In genomic region chr7:151194188-151194587, GRCh38 we compare ENCODE assay signal across 31 cellular contexts. TPM values are rescaled to one million over a fixed set of nuclear protein-coding genes. Genes with fewer than 3 reads are reported as not detected.
DNase-seq lines count a peak whose midpoint lies in the region; ATAC-seq, FAIRE-seq and TF ChIP-seq lines count a peak whose summit lies in the region.
"Had no signal": no experiment of that assay in that cellular context is flagged by ENCODE, and none has a peak within 500 bp of the region (broad histone marks: within the 10 kb centered on the region; RNA-seq: fewer than 3 reads in every experiment).

No MANE protein-coding gene starts in this region.

- H3K27me3 ChIP-seq in CD4-positive, alpha-beta T cell (ENCODE audit: control insufficient read depth, insufficient read depth, low read length), result no peaks in the 10 kb centered on the region
- peaks cover 3% of the 10 kb centered on the region; the same call in 1 of the 2 replicates for H3K27me3 ChIP-seq in H7 (ENCODE audit: control insufficient read depth, insufficient read depth, low read length)
- H3K27me3 ChIP-seq in astrocyte (ENCODE audit: insufficient read depth, low read length), result peaks cover 31% of the 10 kb centered on the region
- no peaks in the 10 kb centered on the region for H3K27me3 ChIP-seq in naive thymus-derived CD4-positive, alpha-beta T cell (ENCODE audit: control insufficient read depth in 2 of 2, insufficient read depth in 2 of 2, low read length in 2 of 2)
- H3K27me3 ChIP-seq in left ventricle myocardium inferior (ENCODE audit: low read depth), result peaks cover 26% of the 10 kb centered on the region

- H3K9me3 Mint-ChIP-seq in CD4-positive, alpha-beta T cell, result no peaks in the 10 kb centered on the region
- H3K9me3 Mint-ChIP-seq in astrocyte (ENCODE audit: unreplicated experiment), result peaks cover 3% of the 10 kb centered on the region
- H3K9me3 Mint-ChIP-seq in naive thymus-derived CD4-positive, alpha-beta T cell, result no peaks in the 10 kb centered on the region
- H3K9me3 Mint-ChIP-seq: CD8-positive, alpha-beta memory T cell had no signal

- CTCF ChIA-PET in CD4-positive, alpha-beta T cell (lab: Charles Lee), result no interaction called here
- CTCF ChIA-PET in naive thymus-derived CD4-positive, alpha-beta T cell (lab: Charles Lee), result no interaction called here

- H3K9me3 ChIP-seq in CD4-positive, alpha-beta T cell (ENCODE audit: control insufficient read depth, low read length), result no peaks in the 10 kb centered on the region
- H3K9me3 ChIP-seq in astrocyte (ENCODE audit: insufficient read depth, low read depth, low read length), result no peaks in the 10 kb centered on the region
- no peaks in the 10 kb centered on the region for H3K9me3 ChIP-seq in naive thymus-derived CD4-positive, alpha-beta T cell (ENCODE audit: control insufficient read depth in 2 of 3, low read length in 3 of 3)
- H3K9me3 ChIP-seq in left ventricle myocardium inferior (replicated peaks), result no peaks in the 10 kb centered on the region
- H3K9me3 ChIP-seq: A549, SJSA1 had no signal

- no peaks in the 10 kb centered on the region for H3K36me3 Mint-ChIP-seq in CD4-positive, alpha-beta T cell (ENCODE audit: low read depth)
- H3K36me3 Mint-ChIP-seq in astrocyte (ENCODE audit: low read depth, unreplicated experiment), result no peaks in the 10 kb centered on the region
- H3K36me3 Mint-ChIP-seq in naive thymus-derived CD4-positive, alpha-beta T cell, result no peaks in the 10 kb centered on the region
- H3K36me3 Mint-ChIP-seq: CD8-positive, alpha-beta memory T cell had no signal

- H4K20me1 ChIP-seq in astrocyte (ENCODE audit: insufficient read depth, low read length), result no peaks in the 10 kb centered on the region

- no peak overlapping the region for H2AFZ ChIP-seq in astrocyte (ENCODE audit: low read depth, low read length)
- H2AFZ ChIP-seq: PC-9 had no signal

- H3K4me3 ChIP-seq in H7 (ENCODE audit: insufficient read depth, low read depth, low read length) (no peak overlapping the region), astrocyte (ENCODE audit: insufficient read depth, low read depth, low read length) (no peak overlapping the region), left ventricle myocardium inferior (no peak overlapping the region)
- no peak overlapping the region for H3K4me3 ChIP-seq in naive thymus-derived CD4-positive, alpha-beta T cell (ENCODE audit: low read length)
- H3K4me3 ChIP-seq: A549, PC-9, SJSA1 had no signal

- no peaks in the 10 kb centered on the region for H3K36me3 ChIP-seq in H7 (replicated peaks; ENCODE audit: control insufficient read depth, insufficient read depth, low read length)
- H3K36me3 ChIP-seq in astrocyte (ENCODE audit: insufficient read depth, low read length), result no peaks in the 10 kb centered on the region
- H3K36me3 ChIP-seq in naive thymus-derived CD4-positive, alpha-beta T cell (ENCODE audit: control insufficient read depth in 2 of 3, insufficient read depth in 3 of 3, low read length in 3 of 3), result no peaks in the 10 kb centered on the region
- H3K36me3 ChIP-seq in left ventricle myocardium inferior, result no peaks in the 10 kb centered on the region
- H3K36me3 ChIP-seq: SJSA1 had no signal

- peaks cover 5% of the 10 kb centered on the region for H3K4me1 Mint-ChIP-seq in CD4-positive, alpha-beta T cell (ENCODE audit: low read depth)
- no peaks in the 10 kb centered on the region for H3K4me1 Mint-ChIP-seq in astrocyte (ENCODE audit: low read depth, unreplicated experiment)
- H3K4me1 Mint-ChIP-seq in naive thymus-derived CD4-positive, alpha-beta T cell, result peaks cover 0 to 6% (median 5%) of the 10 kb centered on the region in 7 donors

- peak; percentile 51 for ATAC-seq in CD4-positive, alpha-beta T cell (ENCODE audit: poor library complexity)
- peak; percentile 33 for ATAC-seq in naive thymus-derived CD4-positive, alpha-beta T cell
- ATAC-seq: A549, Right ventricle myocardium inferior had no signal

- POLR2A ChIA-PET in CD4-positive, alpha-beta T cell (lab: Charles Lee), result no interaction called here
- POLR2A ChIA-PET in naive thymus-derived CD4-positive, alpha-beta T cell (lab: Charles Lee), result no interaction called here

- TF ChIP-seq CTCF in CD4-positive, alpha-beta T cell (IDR thresholded peaks at IDR 0.05), result no peak
- no peak for TF ChIP-seq CTCF in astrocyte (IDR thresholded peaks at IDR 0.05; ENCODE audit: insufficient read depth, low read depth, low read length)
- TF ChIP-seq CTCF in left ventricle myocardium inferior (IDR thresholded peaks at IDR 0.05; ENCODE audit: borderline replicate concordance), result no peak

- H3K27me3 Mint-ChIP-seq in CD4-positive, alpha-beta T cell, result peaks cover 11% of the 10 kb centered on the region
- H3K27me3 Mint-ChIP-seq in astrocyte (ENCODE audit: low read depth, unreplicated experiment), result peaks cover 39% of the 10 kb centered on the region
- peaks cover 0 to 11% (median 3%) of the 10 kb centered on the region in 5 donors for H3K27me3 Mint-ChIP-seq in naive thymus-derived CD4-positive, alpha-beta T cell

- H3K27ac Mint-ChIP-seq in CD4-positive, alpha-beta T cell, result no peak overlapping the region
- H3K27ac Mint-ChIP-seq in astrocyte (ENCODE audit: unreplicated experiment), result peak overlapping the region; percentile 29
- H3K27ac Mint-ChIP-seq in naive thymus-derived CD4-positive, alpha-beta T cell, result no peak overlapping the region

- no peak overlapping the region for H3K9ac ChIP-seq in astrocyte (ENCODE audit: low read length)

- no peak for FAIRE-seq in astrocyte (lab: Jason Lieb, UNC)
- FAIRE-seq: A549, GM12891 had no signal

- no peaks in the 10 kb centered on the region for H3K79me2 ChIP-seq in astrocyte (ENCODE audit: insufficient read depth, low read length)

- intact Hi-C loops in CD4-positive, alpha-beta T cell (cut with DNase I, micrococcal nuclease), result no loop called here
- intact Hi-C loops in naive thymus-derived CD4-positive, alpha-beta T cell (cut with micrococcal nuclease), result no loop called here
- intact Hi-C loops in left ventricle myocardium inferior (cut with micrococcal nuclease), result no loop called here

- H3K4me2 ChIP-seq in astrocyte (ENCODE audit: low read length), result no peak overlapping the region
- H3K4me2 ChIP-seq: A549, PC-9 had no signal

- H3K27ac ChIP-seq in CD4-positive, alpha-beta T cell (ENCODE audit: low read depth, low read length), result no peak overlapping the region
- H3K27ac ChIP-seq in astrocyte (ENCODE audit: low read depth, low read length), result no peak overlapping the region
- no peak overlapping the region for H3K27ac ChIP-seq in naive thymus-derived CD4-positive, alpha-beta T cell (ENCODE audit: low read depth, low read length)
- H3K27ac ChIP-seq in left ventricle myocardium inferior (replicated peaks), result no peak overlapping the region
- H3K27ac ChIP-seq: A549, HL-60, PC-9, SJSA1 had no signal

- H3K4me3 Mint-ChIP-seq in CD4-positive, alpha-beta T cell, result no peak overlapping the region
- H3K4me3 Mint-ChIP-seq in astrocyte (ENCODE audit: unreplicated experiment), result no peak overlapping the region
- no peak overlapping the region for H3K4me3 Mint-ChIP-seq in naive thymus-derived CD4-positive, alpha-beta T cell

- H3K4me1 ChIP-seq in astrocyte (ENCODE audit: insufficient read depth, low read length), result no peaks in the 10 kb centered on the region
- no peaks in the 10 kb centered on the region for H3K4me1 ChIP-seq in naive thymus-derived CD4-positive, alpha-beta T cell (ENCODE audit: control insufficient read depth in 2 of 2, insufficient read depth in 2 of 2, low read length in 2 of 2)
- no peaks in the 10 kb centered on the region for H3K4me1 ChIP-seq in left ventricle myocardium inferior
- H3K4me1 ChIP-seq: A549, SJSA1 had no signal

- no peak for DNase-seq in CD4-positive, alpha-beta T cell
- DNase-seq in H7 (peak; percentile 43), astrocyte (ENCODE audit: low read depth) (no peak), left ventricle myocardium inferior (no peak), foreskin melanocyte (no peak), cortex of kidney (lab: John Stamatoyannopoulos, UW) (no peak)
- no peak for DNase-seq in naive thymus-derived CD4-positive, alpha-beta T cell
- DNase-seq: C1 segment of cervical spinal cord; CD8-positive, alpha-beta memory T cell; DMS 273 treated with DMSO at 0.1 percent for 48 hours; DMS79; EL; GDM1; Kasumi-1; NCI-H1105; NCI-H146; NCI-H1930; NCI-H2107; NCI-H446 treated with DMSO at 0.1 percent for 48 hours; NCI-H526; NCI-H82; PC-9 had no signal

RNA-seq across cellular contexts. Expression of gene ASB10, which starts 7.1 kb away (rescaled TPM):
- total RNA-seq in CD4-positive, alpha-beta T cell, result not detected
- not detected in 2 replicates for total RNA-seq in H7 (2014; rRNA removed; shearing (Covaris generic))
- total RNA-seq in astrocyte (not detected in 2 replicates), left ventricle myocardium inferior (35.4 TPM)
- not detected for total RNA-seq in naive thymus-derived CD4-positive, alpha-beta T cell
- polyA plus RNA-seq in naive thymus-derived CD4-positive, alpha-beta T cell, result not detected
- total RNA-seq: CD8-positive, alpha-beta memory T cell; H4; HT-29; M059J; PC-9; RPMI7951; SJSA1 had no signal
- polyA plus RNA-seq: A549; CD8-positive, alpha-beta memory T cell had no signal

RNA-seq across cellular contexts. Expression of gene H2BK1, which starts 16.1 kb away (rescaled TPM):
- not detected for total RNA-seq in CD4-positive, alpha-beta T cell
- total RNA-seq in H7 (2014; rRNA removed; shearing (Covaris generic)), result 0.74 TPM in 1 of 2 replicates, not detected in the other
- not detected in 2 replicates for total RNA-seq in astrocyte
- 1 to 10 TPM; 1.8 to 6.4 (median 1.9) TPM for total RNA-seq in naive thymus-derived CD4-positive, alpha-beta T cell
- not detected for polyA plus RNA-seq in naive thymus-derived CD4-positive, alpha-beta T cell
- not detected for total RNA-seq in left ventricle myocardium inferior
- total RNA-seq: HT-29, M059J, PC-9, Right ventricle myocardium inferior, RPMI7951, SJSA1 had no signal
- polyA plus RNA-seq: A549; CD8-positive, alpha-beta memory T cell had no signal

RNA-seq across cellular contexts. Expression of gene GBX1, which starts 26.7 kb away (rescaled TPM):
- total RNA-seq in CD4-positive, alpha-beta T cell, result not detected
- total RNA-seq in H7 (2014; rRNA removed; shearing (Covaris generic)), result 0.62 TPM in 1 of 2 replicates, not detected in the other
- not detected in 2 replicates for total RNA-seq in astrocyte
- not detected for total RNA-seq in naive thymus-derived CD4-positive, alpha-beta T cell
- polyA plus RNA-seq in naive thymus-derived CD4-positive, alpha-beta T cell, result not detected
- total RNA-seq in left ventricle myocardium inferior, result 1.9 TPM
- total RNA-seq: CD8-positive, alpha-beta memory T cell; H4; HT-29; M059J; PC-9; RPMI7951; SJSA1 had no signal
- polyA plus RNA-seq: A549; CD8-positive, alpha-beta memory T cell had no signal

RNA-seq across cellular contexts. Expression of gene ABCF2, which starts 32.8 kb away (rescaled TPM):
- total RNA-seq in CD4-positive, alpha-beta T cell, result 10 to 100 TPM; 12.3 to 13.2 TPM
- total RNA-seq in H7 (2014; rRNA removed; shearing (Covaris generic)), result 47.3 and 48.5 TPM in 2 replicates
- total RNA-seq in astrocyte (53.2 and 54.3 TPM in 2 replicates), left ventricle myocardium inferior (30.5 TPM)
- 10 to 100 TPM; 17.2 to 37.8 (median 27.7) TPM for total RNA-seq in naive thymus-derived CD4-positive, alpha-beta T cell
- 10 to 100 TPM; 27.1 to 47.5 TPM for polyA plus RNA-seq in naive thymus-derived CD4-positive, alpha-beta T cell

RNA-seq across cellular contexts. Expression of gene CHPF2, which starts 38.1 kb away (rescaled TPM):
- total RNA-seq in CD4-positive, alpha-beta T cell, result 10 to 100 TPM; 29.6 to 30.5 TPM
- 24.7 and 25.0 TPM in 2 replicates for total RNA-seq in H7 (2014; rRNA removed; shearing (Covaris generic))
- total RNA-seq in astrocyte, result 84.7 and 101 TPM in 2 replicates
- 10 to 100 TPM; 32.3 to 45.8 (median 42.8) TPM for total RNA-seq in naive thymus-derived CD4-positive, alpha-beta T cell
- polyA plus RNA-seq in naive thymus-derived CD4-positive, alpha-beta T cell, result 10 to 100 TPM; 17.4 to 27.3 TPM
- 17.3 TPM for total RNA-seq in left ventricle myocardium inferior

Comparison
In these comparisons a context has a peak if more than half of its experiments do, and no peak if none do; other contexts are left out.
1. RNA of gene ASB10, which starts 7.1 kb away (total RNA-seq): 35.4 TPM in left ventricle myocardium inferior (single experiment); not detected in CD4-positive, alpha-beta T cell, not detected in H7, not detected in astrocyte and not detected in naive thymus-derived CD4-positive, alpha-beta T cell; every median in the first group is over 10 times any median in the second.